In genomic region chr20:20289331-20289730, GRCh38 we compare ENCODE assay signal across 27 cellular contexts.
"Had no signal": no experiment of that assay in that cellular context is flagged by ENCODE, and none has a peak within 500 bp of the region (broad histone marks: within the 10 kb centered on the region; RNA-seq: fewer than 3 reads in every experiment).

No MANE protein-coding gene starts in this region.

- ATAC-seq: activated CD4-positive, CD25-positive, alpha-beta regulatory T cell treated with anti-CD3 and anti-CD28 coated beads, Interleukin-2, amount 50 U/mL, for 24 hours; activated CD8-positive, alpha-beta T cell treated with anti-CD3 and anti-CD28 coated beads for 36 hours; activated T-cell treated with anti-CD3 and anti-CD28 coated beads, Interleukin-2, amount 50 U/mL, for 4 hours; activated T-helper 17 cell treated with anti-CD3 and anti-CD28 coated beads, Interleukin-2, amount 50 U/mL, for 72 hours; esophagus mucosa; gastrocnemius medialis; heart right ventricle had no signal

- DNase-seq: activated B cell treated with CpG ODN at 0.5 μM for 24 hours; activated CD4-positive, alpha-beta T cell treated with anti-CD3 and anti-CD28 coated beads for 48 hours; activated CD4-positive, alpha-beta T cell treated with anti-CD3 and anti-CD28 coated beads, Interleukin-2, amount 50 U/mL, for 1 hour; activated CD4-positive, alpha-beta T cell treated with anti-CD3 and anti-CD28 coated beads, Interleukin-2, amount 50 U/mL, for 48 hours; activated CD8-positive, alpha-beta memory T cell treated with anti-CD3 and anti-CD28 coated beads for 24 hours; activated CD8-positive, alpha-beta T cell treated with anti-CD3 and anti-CD28 coated beads for 36 hours; activated effector memory CD4-positive, alpha-beta T cell treated with Interleukin-2 at 50 U/mL for 16 hours; activated gamma-delta T cell treated with Interleukin-2 at 50 U/mL for 16 hours; activated naive CD4-positive, alpha-beta T cell treated with anti-CD3 and anti-CD28 coated beads, Interleukin-2, amount 50 U/mL, for 16 hours; activated naive CD4-positive, alpha-beta T cell treated with Interleukin-2 at 50 U/mL for 16 hours; activated T-cell treated with anti-CD3 and anti-CD28 coated beads, Interleukin-2, amount 50 U/mL, for 4 hours; amniotic stem cell; anterior cingulate cortex; brain microvascular endothelial cell; dorsolateral prefrontal cortex; effector memory CD4-positive, alpha-beta T cell; endodermal cell; foreskin fibroblast; gastrocnemius medialis; heart right ventricle; T-helper 9 cell; WERI-Rb-1 had no signal

- FAIRE-seq: astrocyte, bronchial epithelial cell had no signal
